ENCODE assay signal across 20 cellular contexts in the genomic region with DNA sequence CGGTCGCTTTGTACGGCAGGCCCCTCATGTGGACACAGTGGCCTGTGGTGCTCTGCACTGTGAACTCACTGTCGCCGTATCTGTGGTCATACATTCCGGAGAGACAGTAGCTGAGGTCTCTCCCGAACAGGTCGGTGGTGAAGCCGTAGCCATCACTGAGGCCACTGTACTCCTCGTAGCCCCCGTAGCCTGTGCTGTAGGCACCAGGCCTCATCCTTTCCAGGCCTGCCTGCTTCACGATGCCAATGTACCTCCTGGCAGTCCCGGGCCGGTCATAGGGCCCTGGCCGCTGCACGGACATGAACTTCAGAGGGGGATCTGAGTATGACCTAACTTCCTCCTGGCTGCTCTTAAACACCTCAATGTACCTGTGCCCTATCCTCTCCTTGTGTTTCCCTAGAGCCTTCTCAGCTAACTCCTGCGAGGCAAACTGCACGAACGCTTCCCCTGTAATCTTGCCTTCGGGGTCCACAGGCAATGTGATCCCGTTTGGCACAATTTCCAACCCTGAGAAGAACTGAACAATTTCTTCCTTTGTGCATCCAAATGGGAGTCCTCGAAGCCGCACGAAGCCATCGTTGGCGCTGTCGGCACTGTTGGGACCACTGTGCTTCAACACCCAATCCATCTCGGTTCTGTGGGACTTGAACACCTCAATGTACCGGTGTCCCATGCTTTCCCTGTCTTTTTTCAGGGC. TPM values are rescaled to one million over a fixed set of nuclear protein-coding genes. Genes with fewer than 3 reads are reported as not detected.
A peak's percentile ranks its signal among the peaks of the same experiment; 100 is the strongest.
DNase-seq lines count a peak whose midpoint lies in the region; ATAC-seq, FAIRE-seq and TF ChIP-seq lines count a peak whose summit lies in the region.
"Had no signal": no experiment of that assay in that cellular context is flagged by ENCODE, and none has a peak within 500 bp of the region (broad histone marks: within the 10 kb centered on the region; RNA-seq: fewer than 3 reads in every experiment).

No MANE protein-coding gene starts in this region.

- CTCF ChIA-PET in activated naive CD4-positive, alpha-beta T cell treated with anti-CD3 and anti-CD28 coated beads, Interleukin-2, amount 10 ng/mL, durations not matched to agents 7 days and 5 days (lab: Charles Lee), result interaction anchor here (0.8 kb wide), 1 partner anchor 9 kb away, joined by 3 read pairs; no protein-coding TSS in a partner anchor

- no peak overlapping the region for H3K27ac Mint-ChIP-seq in activated naive CD4-positive, alpha-beta T cell treated with anti-CD3 and anti-CD28 coated beads, Interleukin-2, amount 10 ng/mL, durations not matched to agents 7 days and 5 days
- peak overlapping the region; percentile 99 for H3K27ac Mint-ChIP-seq in T-helper 17 cell

- H3K4me1 ChIP-seq in kidney (ENCODE audit: control insufficient read depth in 1 of 2, insufficient read depth in 1 of 2, low read depth in 1 of 2, low read length in 2 of 2), result peaks cover 0 to 4% of the 10 kb centered on the region in 2 donors
- H3K4me1 ChIP-seq: parathyroid adenoma had no signal

- peaks cover 68% of the 10 kb centered on the region for H3K36me3 Mint-ChIP-seq in activated naive CD4-positive, alpha-beta T cell treated with anti-CD3 and anti-CD28 coated beads, Interleukin-2, amount 10 ng/mL, durations not matched to agents 7 days and 5 days
- peaks cover 20% of the 10 kb centered on the region for H3K36me3 Mint-ChIP-seq in T-helper 17 cell (ENCODE audit: low read depth)

- no peak for TF ChIP-seq CTCF in kidney (IDR thresholded peaks at IDR 0.05; ENCODE audit: borderline replicate concordance, extremely low read depth, insufficient read depth)

- H3K27ac ChIP-seq in kidney (ENCODE audit: low read depth in 2 of 2, low read length in 2 of 2) (no peak overlapping the region), temporal lobe (ENCODE audit: low read depth, low read length) (peak overlapping the region; percentile 63)
- H3K27ac ChIP-seq: HL-60, parathyroid adenoma, tibial nerve, VCaP had no signal

- no peaks in the 10 kb centered on the region for H3K27me3 Mint-ChIP-seq in activated naive CD4-positive, alpha-beta T cell treated with anti-CD3 and anti-CD28 coated beads, Interleukin-2, amount 10 ng/mL, durations not matched to agents 7 days and 5 days
- H3K27me3 Mint-ChIP-seq in T-helper 17 cell, result no peaks in the 10 kb centered on the region

- H3K9me3 ChIP-seq in T-helper 17 cell (ENCODE audit: control insufficient read depth, low read length, poor library complexity, severe bottlenecking) (no peaks in the 10 kb centered on the region), kidney (ENCODE audit: control insufficient read depth in 1 of 2, low read length in 2 of 2) (no peaks in the 10 kb centered on the region)
- H3K9me3 ChIP-seq: tibial nerve had no signal

- intact Hi-C loops in kidney (cut with DNase I), result no loop called here

- H3K9me3 Mint-ChIP-seq in activated naive CD4-positive, alpha-beta T cell treated with anti-CD3 and anti-CD28 coated beads, Interleukin-2, amount 10 ng/mL, durations not matched to agents 7 days and 5 days, result no peaks in the 10 kb centered on the region

- peaks cover 62% of the 10 kb centered on the region for H3K4me1 Mint-ChIP-seq in activated naive CD4-positive, alpha-beta T cell treated with anti-CD3 and anti-CD28 coated beads, Interleukin-2, amount 10 ng/mL, durations not matched to agents 7 days and 5 days
- peaks cover 52% of the 10 kb centered on the region for H3K4me1 Mint-ChIP-seq in T-helper 17 cell

- FAIRE-seq in kidney (lab: Jason Lieb, UNC), result no peak

- no peak overlapping the region for H3K9ac ChIP-seq in kidney (ENCODE audit: low read length in 2 of 2)
- H3K9ac ChIP-seq: parathyroid adenoma had no signal

- no peak overlapping the region for H3K4me3 ChIP-seq in kidney (ENCODE audit: low read length in 2 of 2)
- H3K4me3 ChIP-seq: tibial nerve had no signal

- no peak for ATAC-seq in T-helper 17 cell

- H3K4me3 Mint-ChIP-seq in activated naive CD4-positive, alpha-beta T cell treated with anti-CD3 and anti-CD28 coated beads, Interleukin-2, amount 10 ng/mL, durations not matched to agents 7 days and 5 days, result no peak overlapping the region
- H3K4me3 Mint-ChIP-seq in T-helper 17 cell, result peak overlapping the region; percentile 63

- peak; percentile 1 for DNase-seq in activated naive CD4-positive, alpha-beta T cell treated with anti-CD3 and anti-CD28 coated beads, Interleukin-2, amount 10 ng/mL, durations not matched to agents 7 days and 5 days
- DNase-seq in activated naive CD4-positive, alpha-beta T cell (lab: John Stamatoyannopoulos, UW), result no peak
- no peak for DNase-seq in T-helper 17 cell
- DNase-seq in kidney, result peak; percentile 68
- DNase-seq in hippocampal formation (lab: John Stamatoyannopoulos, UW), result no peak
- DNase-seq in NCI-H2227 (lab: John Stamatoyannopoulos, UW; ENCODE audit: unreplicated experiment), result no peak
- DNase-seq in DMS153 (lab: John Stamatoyannopoulos, UW), result no peak
- DNase-seq: activated T-cell treated with anti-CD3 and anti-CD28 coated beads, Interleukin-2, amount 50 U/mL, for 1 hour; DMS53; NCI-H2107; NK-92 treated with Interleukin-12 subunit alpha and Interleukin-12 subunit beta, amount 100 ng/mL, for 24 hours; stimulated activated CD4-positive, alpha-beta T cell treated with anti-CD3 and anti-CD28 coated beads, Interleukin-12 subunit alpha, Interleukin-12 subunit beta, amount 100 ng/mL, for 4 hours had no signal

- peaks cover 42 to 55% of the 10 kb centered on the region in 2 donors for H3K36me3 ChIP-seq in kidney (ENCODE audit: control insufficient read depth in 1 of 2, insufficient read depth in 2 of 2, low read length in 2 of 2)

RNA-seq across cellular contexts. Expression of gene FXYD4, which starts 15.7 kb away (rescaled TPM):
- total RNA-seq in T-helper 17 cell, result not detected
- 109 TPM for total RNA-seq in kidney
- 392 TPM for polyA plus RNA-seq in kidney (ENCODE audit: insufficient read depth, low read depth, low replicate concordance)
- total RNA-seq in temporal lobe, result not detected
- total RNA-seq: fibroblast of villous mesenchyme, mesenteric fat pad, SK-MEL-5, tibial nerve had no signal

RNA-seq across cellular contexts. Expression of gene HNRNPF, which starts 21.9 kb away (rescaled TPM):
- total RNA-seq in T-helper 17 cell (100 to 1,000 TPM; 131 to 144 TPM), kidney (190 TPM), temporal lobe (63.4 TPM)
- polyA plus RNA-seq in kidney (ENCODE audit: insufficient read depth, low read depth, low replicate concordance), result 74.0 TPM

RNA-seq across cellular contexts. Expression of gene ZNF487, which starts 49.8 kb away (rescaled TPM):
- total RNA-seq in T-helper 17 cell (1 to 10 TPM; 7.9 to 8.7 TPM), kidney (7.1 TPM), temporal lobe (12.5 TPM)
- 9.7 TPM for polyA plus RNA-seq in kidney (ENCODE audit: insufficient read depth, low read depth, low replicate concordance)

Comparison
In these comparisons a context has a peak if more than half of its experiments do, and no peak if none do; other contexts are left out.
1. DNase-seq: peak in activated naive CD4-positive, alpha-beta T cell treated with anti-CD3 and anti-CD28 coated beads, Interleukin-2, amount 10 ng/mL, durations not matched to agents 7 days and 5 days (single experiment) and kidney (single experiment); none in activated naive CD4-positive, alpha-beta T cell (0 of 4), T-helper 17 cell (0 of 3), hippocampal formation (0 of 2), NCI-H2227 (single experiment) and DMS153 (single experiment).
2. RNA of gene FXYD4, which starts 15.7 kb away (total RNA-seq): 109 TPM in kidney (single experiment); not detected in T-helper 17 cell and not detected in temporal lobe (single experiment); every median in the first group is over 100 times any median in the second.